ENCODE assay signal across 2 cellular contexts in the genomic region with DNA sequence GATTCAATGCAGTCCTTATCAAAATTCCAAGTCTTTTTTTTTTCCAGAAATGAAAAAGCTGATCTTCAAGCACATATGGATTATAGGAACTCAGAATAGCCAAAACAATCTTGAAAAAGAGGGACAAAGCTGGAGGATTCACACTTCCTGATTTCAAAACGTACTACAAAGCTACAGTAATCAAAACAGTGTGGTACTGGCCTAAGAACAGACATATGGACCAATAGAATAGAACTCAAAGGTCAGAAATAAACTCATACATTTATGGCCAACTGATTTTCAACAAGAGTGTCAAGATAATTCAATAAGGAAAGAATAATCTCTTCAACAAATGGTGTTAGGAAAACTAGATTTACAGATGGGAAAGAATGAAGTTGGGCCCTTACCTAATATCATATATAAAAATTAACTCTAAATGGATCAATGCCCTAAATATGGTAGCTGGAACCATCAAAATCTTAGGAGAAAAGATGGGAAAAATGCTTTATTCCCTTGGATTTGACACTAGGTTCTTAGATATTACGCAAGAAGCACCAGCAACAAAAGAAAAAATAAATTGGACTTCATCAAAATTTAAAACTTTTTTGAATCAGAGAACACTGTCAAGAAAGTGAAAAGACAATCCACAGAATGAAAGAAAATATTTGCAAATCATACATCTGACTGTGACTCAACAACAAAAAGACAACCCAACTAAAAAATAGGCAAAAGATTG.
A peak's percentile ranks its signal among the peaks of the same experiment; 100 is the strongest.
TF ChIP-seq lines count a peak whose summit lies in the region.

No MANE protein-coding gene starts in this region.

TF ChIP-seq in Ishikawa, 13 proteins besides CTCF, POLR2A, EP300 and RAD21:
- TF ChIP-seq CEBPB (IDR thresholded peaks at IDR 0.05) (0 out of 2 replicates have a peak, but pooled peaks have one; percentile 19), ZBTB7A (IDR thresholded peaks at IDR 0.05; ENCODE audit: low read depth) (no peak), USF1 (IDR thresholded peaks at IDR 0.05) (no peak)

TF ChIP-seq in H1, 55 proteins besides CTCF, POLR2A, EP300 and RAD21:
- TF ChIP-seq KDM1A (IDR thresholded peaks at IDR 0.05; ENCODE audit: borderline replicate concordance, low read length) (peak; percentile 76; the same call in 1 of the 2 replicates), BACH1 (IDR thresholded peaks at IDR 0.05; ENCODE audit: low read length) (no peak), EGR1 (IDR thresholded peaks at IDR 0.05; ENCODE audit: borderline replicate concordance, low read depth, low read length) (no peak), CEBPB (IDR thresholded peaks at IDR 0.05; ENCODE audit: low read depth, low read length) (peak; percentile 80), SIN3A (conservative IDR thresholded peaks at IDR 0.05 in 1 of 2, IDR thresholded peaks at IDR 0.05 in 1 of 2; ENCODE audit: low read depth in 1 of 2, low read length in 2 of 2) (no peak)
- TF ChIP-seq, protein P1, sequence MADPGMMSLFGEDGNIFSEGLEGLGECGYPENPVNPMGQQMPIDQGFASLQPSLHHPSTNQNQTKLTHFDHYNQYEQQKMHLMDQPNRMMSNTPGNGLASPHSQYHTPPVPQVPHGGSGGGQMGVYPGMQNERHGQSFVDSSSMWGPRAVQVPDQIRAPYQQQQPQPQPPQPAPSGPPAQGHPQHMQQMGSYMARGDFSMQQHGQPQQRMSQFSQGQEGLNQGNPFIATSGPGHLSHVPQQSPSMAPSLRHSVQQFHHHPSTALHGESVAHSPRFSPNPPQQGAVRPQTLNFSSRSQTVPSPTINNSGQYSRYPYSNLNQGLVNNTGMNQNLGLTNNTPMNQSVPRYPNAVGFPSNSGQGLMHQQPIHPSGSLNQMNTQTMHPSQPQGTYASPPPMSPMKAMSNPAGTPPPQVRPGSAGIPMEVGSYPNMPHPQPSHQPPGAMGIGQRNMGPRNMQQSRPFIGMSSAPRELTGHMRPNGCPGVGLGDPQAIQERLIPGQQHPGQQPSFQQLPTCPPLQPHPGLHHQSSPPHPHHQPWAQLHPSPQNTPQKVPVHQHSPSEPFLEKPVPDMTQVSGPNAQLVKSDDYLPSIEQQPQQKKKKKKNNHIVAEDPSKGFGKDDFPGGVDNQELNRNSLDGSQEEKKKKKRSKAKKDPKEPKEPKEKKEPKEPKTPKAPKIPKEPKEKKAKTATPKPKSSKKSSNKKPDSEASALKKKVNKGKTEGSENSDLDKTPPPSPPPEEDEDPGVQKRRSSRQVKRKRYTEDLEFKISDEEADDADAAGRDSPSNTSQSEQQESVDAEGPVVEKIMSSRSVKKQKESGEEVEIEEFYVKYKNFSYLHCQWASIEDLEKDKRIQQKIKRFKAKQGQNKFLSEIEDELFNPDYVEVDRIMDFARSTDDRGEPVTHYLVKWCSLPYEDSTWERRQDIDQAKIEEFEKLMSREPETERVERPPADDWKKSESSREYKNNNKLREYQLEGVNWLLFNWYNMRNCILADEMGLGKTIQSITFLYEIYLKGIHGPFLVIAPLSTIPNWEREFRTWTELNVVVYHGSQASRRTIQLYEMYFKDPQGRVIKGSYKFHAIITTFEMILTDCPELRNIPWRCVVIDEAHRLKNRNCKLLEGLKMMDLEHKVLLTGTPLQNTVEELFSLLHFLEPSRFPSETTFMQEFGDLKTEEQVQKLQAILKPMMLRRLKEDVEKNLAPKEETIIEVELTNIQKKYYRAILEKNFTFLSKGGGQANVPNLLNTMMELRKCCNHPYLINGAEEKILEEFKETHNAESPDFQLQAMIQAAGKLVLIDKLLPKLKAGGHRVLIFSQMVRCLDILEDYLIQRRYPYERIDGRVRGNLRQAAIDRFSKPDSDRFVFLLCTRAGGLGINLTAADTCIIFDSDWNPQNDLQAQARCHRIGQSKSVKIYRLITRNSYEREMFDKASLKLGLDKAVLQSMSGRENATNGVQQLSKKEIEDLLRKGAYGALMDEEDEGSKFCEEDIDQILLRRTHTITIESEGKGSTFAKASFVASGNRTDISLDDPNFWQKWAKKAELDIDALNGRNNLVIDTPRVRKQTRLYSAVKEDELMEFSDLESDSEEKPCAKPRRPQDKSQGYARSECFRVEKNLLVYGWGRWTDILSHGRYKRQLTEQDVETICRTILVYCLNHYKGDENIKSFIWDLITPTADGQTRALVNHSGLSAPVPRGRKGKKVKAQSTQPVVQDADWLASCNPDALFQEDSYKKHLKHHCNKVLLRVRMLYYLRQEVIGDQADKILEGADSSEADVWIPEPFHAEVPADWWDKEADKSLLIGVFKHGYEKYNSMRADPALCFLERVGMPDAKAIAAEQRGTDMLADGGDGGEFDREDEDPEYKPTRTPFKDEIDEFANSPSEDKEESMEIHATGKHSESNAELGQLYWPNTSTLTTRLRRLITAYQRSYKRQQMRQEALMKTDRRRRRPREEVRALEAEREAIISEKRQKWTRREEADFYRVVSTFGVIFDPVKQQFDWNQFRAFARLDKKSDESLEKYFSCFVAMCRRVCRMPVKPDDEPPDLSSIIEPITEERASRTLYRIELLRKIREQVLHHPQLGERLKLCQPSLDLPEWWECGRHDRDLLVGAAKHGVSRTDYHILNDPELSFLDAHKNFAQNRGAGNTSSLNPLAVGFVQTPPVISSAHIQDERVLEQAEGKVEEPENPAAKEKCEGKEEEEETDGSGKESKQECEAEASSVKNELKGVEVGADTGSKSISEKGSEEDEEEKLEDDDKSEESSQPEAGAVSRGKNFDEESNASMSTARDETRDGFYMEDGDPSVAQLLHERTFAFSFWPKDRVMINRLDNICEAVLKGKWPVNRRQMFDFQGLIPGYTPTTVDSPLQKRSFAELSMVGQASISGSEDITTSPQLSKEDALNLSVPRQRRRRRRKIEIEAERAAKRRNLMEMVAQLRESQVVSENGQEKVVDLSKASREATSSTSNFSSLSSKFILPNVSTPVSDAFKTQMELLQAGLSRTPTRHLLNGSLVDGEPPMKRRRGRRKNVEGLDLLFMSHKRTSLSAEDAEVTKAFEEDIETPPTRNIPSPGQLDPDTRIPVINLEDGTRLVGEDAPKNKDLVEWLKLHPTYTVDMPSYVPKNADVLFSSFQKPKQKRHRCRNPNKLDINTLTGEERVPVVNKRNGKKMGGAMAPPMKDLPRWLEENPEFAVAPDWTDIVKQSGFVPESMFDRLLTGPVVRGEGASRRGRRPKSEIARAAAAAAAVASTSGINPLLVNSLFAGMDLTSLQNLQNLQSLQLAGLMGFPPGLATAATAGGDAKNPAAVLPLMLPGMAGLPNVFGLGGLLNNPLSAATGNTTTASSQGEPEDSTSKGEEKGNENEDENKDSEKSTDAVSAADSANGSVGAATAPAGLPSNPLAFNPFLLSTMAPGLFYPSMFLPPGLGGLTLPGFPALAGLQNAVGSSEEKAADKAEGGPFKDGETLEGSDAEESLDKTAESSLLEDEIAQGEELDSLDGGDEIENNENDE (IDR thresholded peaks at IDR 0.05; ENCODE audit: insufficient replicate concordance, low read length) = no peak
